In genomic region chr16:66269631-66270332, GRCh38 we compare ENCODE assay signal across 9 cellular contexts.
A peak's percentile ranks its signal among the peaks of the same experiment; 100 is the strongest.
DNase-seq lines count a peak whose midpoint lies in the region; ATAC-seq and TF ChIP-seq lines count a peak whose summit lies in the region.
"Had no signal": no experiment of that assay in that cellular context is flagged by ENCODE, and none has a peak within 500 bp of the region (broad histone marks: within the 10 kb centered on the region; RNA-seq: fewer than 3 reads in every experiment).

No MANE protein-coding gene starts in this region.

- H3K27me3 Mint-ChIP-seq in immature natural killer cell (ENCODE audit: low read depth in 3 of 3): peaks cover 4 to 15% (median 6%) of the 10 kb centered on the region in 3 donors
- peaks cover 23% of the 10 kb centered on the region for H3K27me3 Mint-ChIP-seq in activated T-helper 17 cell treated with anti-CD3 and anti-CD28 coated beads, Interleukin-2, amount 50 U/mL, for 72 hours

- no peaks in the 10 kb centered on the region for H3K36me3 Mint-ChIP-seq in immature natural killer cell
- H3K36me3 Mint-ChIP-seq in activated T-helper 17 cell treated with anti-CD3 and anti-CD28 coated beads, Interleukin-2, amount 50 U/mL, for 72 hours (ENCODE audit: low read depth): no peaks in the 10 kb centered on the region

- no peaks in the 10 kb centered on the region for H3K9me3 Mint-ChIP-seq in immature natural killer cell
- no peaks in the 10 kb centered on the region for H3K9me3 Mint-ChIP-seq in activated T-helper 17 cell treated with anti-CD3 and anti-CD28 coated beads, Interleukin-2, amount 50 U/mL, for 72 hours

- peak overlapping the region; percentile 51 for H3K4me3 ChIP-seq in H7 (ENCODE audit: insufficient read depth, low read depth, low read length)
- peak overlapping the region; percentile 41; the same call in 1 of the 2 replicates for H3K4me3 ChIP-seq in iPS-20b (ENCODE audit: low read length)
- peak overlapping the region in 4 of 8 donors; percentile 24 to 60 (median 28) for H3K4me3 ChIP-seq in spleen

- no peak overlapping the region for H3K27ac ChIP-seq in iPS-20b (ENCODE audit: low read length)
- peak overlapping the region in 7 of 8 donors; percentile 25 to 75 (median 65) for H3K27ac ChIP-seq in spleen

- no peak overlapping the region for H3K27ac Mint-ChIP-seq in immature natural killer cell
- no peak overlapping the region for H3K27ac Mint-ChIP-seq in activated T-helper 17 cell treated with anti-CD3 and anti-CD28 coated beads, Interleukin-2, amount 50 U/mL, for 72 hours

- H3K36me3 ChIP-seq in H7 (replicated peaks; ENCODE audit: control insufficient read depth, insufficient read depth, low read length) (no peaks in the 10 kb centered on the region), iPS-20b (ENCODE audit: insufficient read depth, low read depth, low read length) (no peaks in the 10 kb centered on the region), spleen (no peaks in the 10 kb centered on the region)

- no peak for TF ChIP-seq CTCF in spleen (IDR thresholded peaks at IDR 0.05 in 8 of 11, conservative IDR thresholded peaks at IDR 0.05 in 3 of 11)

- intact Hi-C loops in spleen (cut with DNase I; ENCODE audit: low total_unique reads): loop anchor here (5.0 kb wide), 1 partner anchor 397 kb away; no protein-coding TSS in a partner anchor

- H3K9ac ChIP-seq in iPS-20b (ENCODE audit: low read depth, low read length): peak overlapping the region; percentile 34; the same call in 1 of the 2 replicates

- TF ChIP-seq POLR2A in spleen (IDR thresholded peaks at IDR 0.05): no peak

- H3K4me1 Mint-ChIP-seq in immature natural killer cell: peaks cover 6 to 8% of the 10 kb centered on the region in 2 donors
- H3K4me1 Mint-ChIP-seq in activated T-helper 17 cell treated with anti-CD3 and anti-CD28 coated beads, Interleukin-2, amount 50 U/mL, for 72 hours: peaks cover 5% of the 10 kb centered on the region

- ATAC-seq in activated T-helper 17 cell treated with anti-CD3 and anti-CD28 coated beads, Interleukin-2, amount 50 U/mL, for 72 hours (replicated peaks): no peak

- 45 to 57% (median 51%) methylated on average over 14 of the region's 14 CpGs for WGBS in spleen, 5 donors

- H3K27me3 ChIP-seq in H7 (ENCODE audit: control insufficient read depth, insufficient read depth, low read length) (no peaks in the 10 kb centered on the region; the same call in 1 of the 2 replicates), iPS-20b (ENCODE audit: insufficient read depth, low read length) (peaks cover 41% of the 10 kb centered on the region), spleen (replicated peaks in 1 of 7) (peaks cover 0 to 72% (median 8%) of the 10 kb centered on the region in 7 donors)

- no peak overlapping the region for H3K4me3 Mint-ChIP-seq in immature natural killer cell
- no peak overlapping the region for H3K4me3 Mint-ChIP-seq in activated T-helper 17 cell treated with anti-CD3 and anti-CD28 coated beads, Interleukin-2, amount 50 U/mL, for 72 hours

- H3K9me3 ChIP-seq in iPS-20b (ENCODE audit: insufficient read depth, low read depth, low read length) (no peaks in the 10 kb centered on the region), spleen (no peaks in the 10 kb centered on the region)

- DNase-seq in H7 (peak; percentile 56), amniotic epithelial cell (ENCODE audit: low read depth) (peak; percentile 37), spleen (no peak), HuH-7.5 (ENCODE audit: low spot score) (no peak), immature natural killer cell (no peak), NCI-H345 treated with DMSO at 0.1 percent for 48 hours (lab: John Stamatoyannopoulos, UW; ENCODE audit: unreplicated experiment) (no peak)
- DNase-seq: GOT3 had no signal

- H3K4me1 ChIP-seq in iPS-20b (ENCODE audit: insufficient read depth, low read length): peaks cover 3% of the 10 kb centered on the region; the same call in 1 of the 2 replicates
- H3K4me1 ChIP-seq in spleen: peaks cover 0 to 34% (median 12%) of the 10 kb centered on the region in 6 donors

Comparison
In these comparisons a context has a peak if more than half of its experiments do, and no peak if none do; other contexts are left out.
1. DNase-seq: peak in H7 (single experiment) and amniotic epithelial cell (single experiment); none in spleen (single experiment), HuH-7.5 (single experiment), immature natural killer cell (0 of 3) and NCI-H345 treated with DMSO at 0.1 percent for 48 hours (single experiment).